Comparison of ENCODE assay signal across 7 cellular contexts in genomic region chr16:48609453-48610023, GRCh38. TPM values are rescaled to one million over a fixed set of nuclear protein-coding genes. Genes with fewer than 3 reads are reported as not detected.
DNase-seq lines count a peak whose midpoint lies in the region; ATAC-seq and TF ChIP-seq lines count a peak whose summit lies in the region.

No MANE protein-coding gene starts in this region.

- peak overlapping the region; percentile 85 to 98 (median 90) for H3K27ac ChIP-seq in tibial nerve

- H3K27ac Mint-ChIP-seq in HFFc6 = peak overlapping the region; percentile 64
- peak overlapping the region; percentile 92 for H3K27ac Mint-ChIP-seq in activated CD4-positive, alpha-beta T cell treated with anti-CD3 and anti-CD28 coated beads, Interleukin-2, amount 10 ng/mL, durations not matched to agents 24 days and 14 days

- ATAC-seq in GM18511 (IDR thresholded peaks at IDR 0.05; ENCODE audit: unreplicated experiment) = peak; percentile 41

- H3K27me3 Mint-ChIP-seq in HFFc6 (ENCODE audit: insufficient read depth) = no peaks in the 10 kb centered on the region
- H3K27me3 Mint-ChIP-seq in activated CD4-positive, alpha-beta T cell treated with anti-CD3 and anti-CD28 coated beads, Interleukin-2, amount 10 ng/mL, durations not matched to agents 24 days and 14 days = no peaks in the 10 kb centered on the region

- no peak for TF ChIP-seq CTCF in HFFc6 (IDR thresholded peaks at IDR 0.05)
- no peak for TF ChIP-seq CTCF in epithelial cell of esophagus (IDR thresholded peaks at IDR 0.05; ENCODE audit: insufficient read depth, low read depth, low read length, missing control alignments)
- TF ChIP-seq CTCF in tibial nerve (IDR thresholded peaks at IDR 0.05) = no peak

- peak in 1 of 2 donors; percentile 45 for TF ChIP-seq EP300 in tibial nerve (IDR thresholded peaks at IDR 0.05)

- 0 out of 2 replicates have a peak, but pooled peaks cover 4% of the 10 kb centered on the region for H3K9me3 Mint-ChIP-seq in HFFc6
- H3K9me3 Mint-ChIP-seq in activated CD4-positive, alpha-beta T cell treated with anti-CD3 and anti-CD28 coated beads, Interleukin-2, amount 10 ng/mL, durations not matched to agents 24 days and 14 days = peaks cover 4% of the 10 kb centered on the region

- intact Hi-C loops in activated CD4-positive, alpha-beta T cell treated with anti-CD3 and anti-CD28 coated beads, Interleukin-2, amount 10 ng/mL, durations not matched to agents 24 days and 14 days (cut with micrococcal nuclease) = loop anchor here (2.0 to 10.0 kb wide), 5 partner anchors 151 to 1785 kb away; partner anchors contain the start of genes DNAJA2 and LONP2

- H3K27me3 ChIP-seq in mucosa of stomach (ENCODE audit: control insufficient read depth, insufficient read depth, low read length) = no peaks in the 10 kb centered on the region
- H3K27me3 ChIP-seq in tibial nerve = no peaks in the 10 kb centered on the region

- 1% methylated on average over 19 to 25 of the region's 76 CpGs for WGBS in tibial nerve, 2 donors

- no peak for TF ChIP-seq POLR2A in tibial nerve (IDR thresholded peaks at IDR 0.05)

- no peaks in the 10 kb centered on the region for H3K36me3 ChIP-seq in mucosa of stomach (ENCODE audit: control insufficient read depth, insufficient read depth, low read length)
- H3K36me3 ChIP-seq in tibial nerve = no peaks in the 10 kb centered on the region

- peak overlapping the region; percentile 89 for H3K9ac ChIP-seq in mucosa of stomach (ENCODE audit: low read length)

- peaks cover 60% of the 10 kb centered on the region for H3K4me1 ChIP-seq in mucosa of stomach (ENCODE audit: control insufficient read depth, insufficient read depth, low read length)
- peaks cover 0 to 59% (median 36%) of the 10 kb centered on the region in 4 donors for H3K4me1 ChIP-seq in tibial nerve

- H3K36me3 Mint-ChIP-seq in HFFc6 (ENCODE audit: low read depth) = peaks cover 11% of the 10 kb centered on the region
- H3K36me3 Mint-ChIP-seq in activated CD4-positive, alpha-beta T cell treated with anti-CD3 and anti-CD28 coated beads, Interleukin-2, amount 10 ng/mL, durations not matched to agents 24 days and 14 days (ENCODE audit: low read depth) = peaks cover 9% of the 10 kb centered on the region

- DNase-seq in HFFc6 (peak; percentile 45), NCI-H1092 (lab: John Stamatoyannopoulos, UW) (peak; percentile 48), epithelial cell of esophagus (ENCODE audit: low read depth) (peak; percentile 39), tibial nerve (ENCODE audit: low spot score in 2 of 2) (no peak)
- DNase-seq in activated CD4-positive, alpha-beta T cell treated with anti-CD3 and anti-CD28 coated beads, Interleukin-2, amount 10 ng/mL, durations not matched to agents 24 days and 14 days = peak; percentile 80

- H3K4me3 ChIP-seq in epithelial cell of esophagus (ENCODE audit: low read length) = peak overlapping the region; percentile 80
- H3K4me3 ChIP-seq in mucosa of stomach (ENCODE audit: low read length) = peak overlapping the region; percentile 73
- peak overlapping the region; percentile 73 to 99 (median 84) for H3K4me3 ChIP-seq in tibial nerve

- H3K4me1 Mint-ChIP-seq in HFFc6 (ENCODE audit: low read depth) = peaks cover 31% of the 10 kb centered on the region
- H3K4me1 Mint-ChIP-seq in activated CD4-positive, alpha-beta T cell treated with anti-CD3 and anti-CD28 coated beads, Interleukin-2, amount 10 ng/mL, durations not matched to agents 24 days and 14 days = peaks cover 36% of the 10 kb centered on the region

- H3K4me3 Mint-ChIP-seq in HFFc6 = peak overlapping the region; percentile 92
- H3K4me3 Mint-ChIP-seq in activated CD4-positive, alpha-beta T cell treated with anti-CD3 and anti-CD28 coated beads, Interleukin-2, amount 10 ng/mL, durations not matched to agents 24 days and 14 days = no peak overlapping the region

- H3K9me3 ChIP-seq in mucosa of stomach (ENCODE audit: control insufficient read depth, low read length) (no peaks in the 10 kb centered on the region), tibial nerve (no peaks in the 10 kb centered on the region)

RNA-seq across cellular contexts. Expression of gene N4BP1, which starts 0.4 kb away (rescaled TPM):
- 10 to 100 TPM; 18.6 to 30.3 (median 25.0) TPM for total RNA-seq in HFFc6 (2021; fragmentation: NEBNext Ultra II Directional; extraction: Animal tissue kit (Norgen Biotek cat#: 25700))
- total RNA-seq in activated CD4-positive, alpha-beta T cell treated with anti-CD3 and anti-CD28 coated beads, Interleukin-2, amount 10 ng/mL, durations not matched to agents 24 days and 14 days = 41.8 and 44.4 TPM in 2 replicates
- total RNA-seq in tibial nerve = 10 to 100 TPM; 17.8 to 36.7 (median 26.7) TPM

Comparison
In these comparisons a context has a peak if more than half of its experiments do, and no peak if none do; other contexts are left out.
1. DNase-seq: peak in HFFc6 (single experiment), NCI-H1092 (single experiment), activated CD4-positive, alpha-beta T cell treated with anti-CD3 and anti-CD28 coated beads, Interleukin-2, amount 10 ng/mL, durations not matched to agents 24 days and 14 days (single experiment) and epithelial cell of esophagus (single experiment); none in tibial nerve (0 of 2).
2. Peak in every context shown above with its lines, with median percentiles within 50 percentile points of each other: H3K4me3 ChIP-seq.